In the genomic region with DNA sequence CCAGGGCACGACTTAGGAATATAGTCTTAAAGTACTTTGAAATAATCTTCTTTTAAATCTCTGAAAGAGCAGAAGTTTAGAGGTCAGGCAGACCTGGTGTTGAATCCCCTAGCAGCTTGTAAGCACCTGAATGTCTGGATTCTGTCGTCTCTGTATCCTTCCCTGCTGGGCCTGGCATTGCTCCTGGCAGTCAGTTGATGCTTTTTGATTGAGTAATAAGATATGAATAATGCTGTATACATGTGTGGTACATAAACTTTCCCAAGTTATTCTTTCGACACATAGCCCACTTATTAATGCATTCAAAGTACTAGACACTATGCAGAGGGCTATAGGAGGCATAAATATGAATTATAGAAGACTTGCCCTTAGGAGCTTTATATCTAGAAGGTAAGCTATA, we compare ENCODE assay signal across 14 cellular contexts. TPM values are rescaled to one million over a fixed set of nuclear protein-coding genes. Genes with fewer than 3 reads are reported as not detected.
DNase-seq lines count a peak whose midpoint lies in the region; ATAC-seq and TF ChIP-seq lines count a peak whose summit lies in the region.
"Had no signal": no experiment of that assay in that cellular context is flagged by ENCODE, and none has a peak within 500 bp of the region (broad histone marks: within the 10 kb centered on the region; RNA-seq: fewer than 3 reads in every experiment).

No MANE protein-coding gene starts in this region.

- peak overlapping the region; percentile 81 for H3K27ac Mint-ChIP-seq in MCF 10A (ENCODE audit: low read depth, unreplicated experiment)
- peak overlapping the region; percentile 85 to 89 for H3K27ac Mint-ChIP-seq in T-cell
- peak overlapping the region; percentile 81 to 82 for H3K27ac Mint-ChIP-seq in effector memory CD8-positive, alpha-beta T cell
- H3K27ac Mint-ChIP-seq in stimulated activated naive B cell treated with anti-CD40 and anti-IgM and Interleukin-4, amounts not matched to agents 10 μg/mL and 1 μg/mL and 100 μg/mL, for 72 hours, result peak overlapping the region; percentile 27

- intact Hi-C loops in MCF 10A (cut with micrococcal nuclease), result loop anchor here (1.0 kb wide), 1 partner anchor 23 kb away; no protein-coding TSS in a partner anchor
- intact Hi-C loops in breast epithelium (cut with DNase I; ENCODE audit: low total_unique reads), result no loop called here

- H3K4me3 Mint-ChIP-seq in MCF 10A (ENCODE audit: unreplicated experiment) (no peak overlapping the region), T-cell (peak overlapping the region in 1 of 3 donors; percentile 81)
- peak overlapping the region in 1 of 2 donors; percentile 18 for H3K4me3 Mint-ChIP-seq in effector memory CD8-positive, alpha-beta T cell
- no peak overlapping the region for H3K4me3 Mint-ChIP-seq in stimulated activated naive B cell treated with anti-CD40 and anti-IgM and Interleukin-4, amounts not matched to agents 10 μg/mL and 1 μg/mL and 100 μg/mL, for 72 hours

- H3K9me3 ChIP-seq in breast epithelium, result no peaks in the 10 kb centered on the region
- H3K9me3 ChIP-seq: BLaER1, SJCRH30 had no signal

- TF ChIP-seq CTCF in MCF 10A (IDR thresholded peaks at IDR 0.05; ENCODE audit: unreplicated experiment), result no peak
- no peak for TF ChIP-seq CTCF in breast epithelium (IDR thresholded peaks at IDR 0.05)

- DNase-seq in MCF 10A (ENCODE audit: unreplicated experiment) (peak; percentile 86), breast epithelium (ENCODE audit: low spot score in 2 of 2) (no peak), T-cell (no peak), NCI-H1436 (lab: John Stamatoyannopoulos, UW) (no peak), NAMALWA (ENCODE audit: low spot score) (no peak), NCI-H2196 treated with DMSO at 0.1 percent for 48 hours (lab: John Stamatoyannopoulos, UW; ENCODE audit: unreplicated experiment) (no peak)
- no peak for DNase-seq in effector memory CD8-positive, alpha-beta T cell
- DNase-seq in stimulated activated naive B cell treated with anti-CD40 and anti-IgM and Interleukin-4, amounts not matched to agents 10 μg/mL and 1 μg/mL and 100 μg/mL, for 72 hours, result no peak
- DNase-seq: naive B cell, NCI-H2029, SJCRH30 had no signal

- H3K27me3 Mint-ChIP-seq in MCF 10A (ENCODE audit: insufficient read depth, unreplicated experiment) (no peaks in the 10 kb centered on the region), T-cell (no peaks in the 10 kb centered on the region)
- no peaks in the 10 kb centered on the region for H3K27me3 Mint-ChIP-seq in effector memory CD8-positive, alpha-beta T cell
- no peaks in the 10 kb centered on the region for H3K27me3 Mint-ChIP-seq in stimulated activated naive B cell treated with anti-CD40 and anti-IgM and Interleukin-4, amounts not matched to agents 10 μg/mL and 1 μg/mL and 100 μg/mL, for 72 hours
- H3K27me3 Mint-ChIP-seq: naive B cell had no signal

- peaks cover 9% of the 10 kb centered on the region for H3K36me3 Mint-ChIP-seq in MCF 10A (ENCODE audit: insufficient read depth, unreplicated experiment)
- peaks cover 69% of the 10 kb centered on the region for H3K36me3 Mint-ChIP-seq in T-cell
- peaks cover 97% of the 10 kb centered on the region for H3K36me3 Mint-ChIP-seq in effector memory CD8-positive, alpha-beta T cell (ENCODE audit: insufficient read depth)
- peaks cover 46 to 65% of the 10 kb centered on the region in 2 donors for H3K36me3 Mint-ChIP-seq in stimulated activated naive B cell treated with anti-CD40 and anti-IgM and Interleukin-4, amounts not matched to agents 10 μg/mL and 1 μg/mL and 100 μg/mL, for 72 hours

- CTCF ChIA-PET in MCF 10A (lab: Yijun Ruan, JAX), result interaction anchor here (0.8 to 3.3 kb wide), 10 partner anchors 10 to 113 kb away, joined by 3 to 19 read pairs (median 3); no protein-coding TSS in a partner anchor
- CTCF ChIA-PET in T-cell (lab: Charles Lee), result interaction anchor here (0.6 to 0.8 kb wide), 4 partner anchors 13 to 50 kb away, joined by 3 to 4 read pairs (median 4); no protein-coding TSS in a partner anchor

- POLR2A ChIA-PET in MCF 10A (lab: Yijun Ruan, JAX), result interaction anchor here (0.6 to 3.3 kb wide), 15 partner anchors 9 to 113 kb away, joined by 3 to 24 read pairs (median 3); no protein-coding TSS in a partner anchor
- POLR2A ChIA-PET in T-cell (lab: Charles Lee), result interaction anchor here in 1 of 2 donors (1.4 to 1.7 kb wide), 2 partner anchors 13 to 14 kb away, joined by 4 to 7 read pairs; no protein-coding TSS in a partner anchor

- H3K27me3 ChIP-seq in breast epithelium, result no peaks in the 10 kb centered on the region
- H3K27me3 ChIP-seq: BLaER1, SJCRH30 had no signal

- no peaks in the 10 kb centered on the region for H3K36me3 ChIP-seq in breast epithelium

- no peak overlapping the region for H3K27ac ChIP-seq in breast epithelium
- H3K27ac ChIP-seq: BLaER1, SJCRH30 had no signal

- H3K4me3 ChIP-seq in breast epithelium, result no peak overlapping the region
- H3K4me3 ChIP-seq: BLaER1, SJCRH30 had no signal

- H3K9me3 Mint-ChIP-seq in MCF 10A (ENCODE audit: unreplicated experiment) (no peaks in the 10 kb centered on the region), T-cell (no peaks in the 10 kb centered on the region)
- H3K9me3 Mint-ChIP-seq in effector memory CD8-positive, alpha-beta T cell, result no peaks in the 10 kb centered on the region
- no peaks in the 10 kb centered on the region for H3K9me3 Mint-ChIP-seq in stimulated activated naive B cell treated with anti-CD40 and anti-IgM and Interleukin-4, amounts not matched to agents 10 μg/mL and 1 μg/mL and 100 μg/mL, for 72 hours
- H3K9me3 Mint-ChIP-seq: naive B cell had no signal

- peaks cover 0 to 7% of the 10 kb centered on the region in 2 donors for H3K4me1 ChIP-seq in breast epithelium
- H3K4me1 ChIP-seq: SJCRH30 had no signal

- no peak for TF ChIP-seq POLR2A in breast epithelium (IDR thresholded peaks at IDR 0.05)

- ATAC-seq in T-cell (replicated peaks in 1 of 4), result no peak
- ATAC-seq in effector memory CD8-positive, alpha-beta T cell (replicated peaks), result no peak
- no peak for ATAC-seq in stimulated activated naive B cell treated with anti-CD40 and anti-IgM and Interleukin-4, amounts not matched to agents 10 μg/mL and 1 μg/mL and 100 μg/mL, for 72 hours (replicated peaks)
- ATAC-seq: HCT116, left lobe of liver had no signal

- H3K4me1 Mint-ChIP-seq in MCF 10A (ENCODE audit: insufficient read depth, unreplicated experiment), result peaks cover 40% of the 10 kb centered on the region
- peaks cover 94 to 99% (median 95%) of the 10 kb centered on the region in 3 donors for H3K4me1 Mint-ChIP-seq in T-cell
- peaks cover 66 to 72% of the 10 kb centered on the region in 2 donors for H3K4me1 Mint-ChIP-seq in effector memory CD8-positive, alpha-beta T cell (ENCODE audit: low read depth in 2 of 2)
- peaks cover 20 to 30% of the 10 kb centered on the region in 2 donors for H3K4me1 Mint-ChIP-seq in stimulated activated naive B cell treated with anti-CD40 and anti-IgM and Interleukin-4, amounts not matched to agents 10 μg/mL and 1 μg/mL and 100 μg/mL, for 72 hours

- BruUV-seq in MCF 10A (replicated peaks; lab: Mats Ljungman, UMichigan), result no TSS peak

RNA-seq across cellular contexts. Expression of a gene that starts 31.4 kb away (rescaled TPM):
- total RNA-seq in MCF 10A (2022) (52.5 and 55.4 TPM in 2 replicates), breast epithelium (100 to 1,000 TPM in 2 of 3 donors, 10 to 100 TPM in 1; 50.7 to 116 (median 107) TPM), T-cell (1,000 to 10,000 TPM; 1,049 to 1,157 (median 1,125) TPM)

Comparison
In these comparisons a context has a peak if more than half of its experiments do, and no peak if none do; other contexts are left out.
1. H3K27ac Mint-ChIP-seq: peak in every context shown above with its lines; median percentile 87 in T-cell; 82 in effector memory CD8-positive, alpha-beta T cell; 81 in MCF 10A; 27 in stimulated activated naive B cell treated with anti-CD40 and anti-IgM and Interleukin-4, amounts not matched to agents 10 μg/mL and 1 μg/mL and 100 μg/mL, for 72 hours.
2. RNA of a gene that starts 31.4 kb away (total RNA-seq): 1,049 to 1,157 TPM in T-cell; 50.7 to 116 TPM in breast epithelium and 52.5 to 55.4 TPM in MCF 10A; every median in the first group is over 4 times any median in the second.